Comparison of ENCODE assay signal across 1 cellular context in genomic region chr1:121558514-121558913, GRCh38.
TF ChIP-seq lines count a peak whose summit lies in the region.

No MANE protein-coding gene starts in this region.

TF ChIP-seq in K562, 482 proteins besides CTCF, POLR2A, EP300 and RAD21 (continued from another document):
- peak; percentile 48; the same call in 1 of the 2 replicates for TF ChIP-seq NFE2L1 (tag; IDR thresholded peaks at IDR 0.05; ENCODE audit: borderline replicate concordance, low read depth)
- TF ChIP-seq NFE2 (IDR thresholded peaks at IDR 0.05; ENCODE audit: low read depth) = peak; percentile 75
- TF ChIP-seq NR2F6 (CRISPR knock-in tag; IDR thresholded peaks at IDR 0.05) = no peak
- TF ChIP-seq RCOR1 (IDR thresholded peaks at IDR 0.05; ENCODE audit: borderline replicate concordance in 1 of 2, low read depth in 2 of 2, low read length in 2 of 2) = peak; percentile 19 to 85; a peak in 2 of 4 replicates
- TF ChIP-seq ZSCAN32 (CRISPR knock-in tag; IDR thresholded peaks at IDR 0.05) = no peak
- TF ChIP-seq RNF2 (IDR thresholded peaks at IDR 0.05) = no peak
- TF ChIP-seq BACH1 (tag; IDR thresholded peaks at IDR 0.05) = peak; percentile 30; the same call in 1 of the 2 replicates
- peak; percentile 74 for TF ChIP-seq C11orf30 (IDR thresholded peaks at IDR 0.05; ENCODE audit: low read depth)
